Comparison of ENCODE assay signal across 18 cellular contexts in the genomic region with DNA sequence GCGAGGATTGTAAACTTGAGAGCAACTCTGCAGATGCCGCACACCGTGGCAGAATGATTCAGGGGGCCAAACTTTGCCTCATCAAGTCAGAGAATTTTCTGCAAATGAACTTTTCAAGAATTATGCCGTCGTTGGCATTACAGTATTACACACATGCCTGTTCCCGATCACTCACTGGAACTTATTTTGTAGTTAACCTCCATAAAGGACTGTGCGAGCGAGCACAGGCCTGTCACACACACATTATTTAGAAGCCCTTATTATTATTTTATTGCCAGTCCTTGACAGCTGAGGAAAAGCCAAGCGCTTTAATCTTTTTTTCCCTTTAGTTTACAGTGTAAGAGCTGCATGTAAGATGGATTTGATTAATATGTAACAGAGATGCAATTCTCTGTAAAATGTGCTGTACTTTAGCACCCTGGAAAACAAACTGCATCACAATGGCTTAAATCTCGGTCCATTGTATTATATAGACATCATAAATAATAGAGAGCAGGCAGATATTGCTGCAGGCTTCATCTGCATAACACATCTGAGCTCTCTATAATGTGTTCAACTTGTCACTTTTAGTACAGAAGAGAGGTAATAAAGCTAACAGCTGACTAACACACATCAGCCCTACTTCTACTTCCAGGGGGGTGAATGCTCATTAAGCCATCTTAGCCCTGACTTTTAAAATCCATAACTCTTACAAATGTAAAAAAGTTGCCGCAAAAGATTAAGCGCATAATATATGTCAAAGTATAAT.
"Had no signal": no experiment of that assay in that cellular context is flagged by ENCODE, and none has a peak within 500 bp of the region (broad histone marks: within the 10 kb centered on the region; RNA-seq: fewer than 3 reads in every experiment).

No MANE protein-coding gene starts in this region.

- H3K27ac Mint-ChIP-seq: activated naive CD4-positive, alpha-beta T cell treated with anti-CD3 and anti-CD28 coated beads, Interleukin-2, amount 50 U/mL, for 72 hours; activated T-helper 1 cell treated with anti-CD3 and anti-CD28 coated beads, Interleukin-12 subunit alpha, Interleukin-12 subunit beta, Interleukin-2, Interleukin-4 antibody, amounts not matched to agents 30 ng/mL and 10 ng/mL and 1 ng/mL, durations not matched to agents 14 hours and 24 hours and 36 hours; dendritic cell treated with granulocyte-macrophage colony-stimulating factor and Interleukin-4, amounts not matched to agents 40 ng/mL and 50 ng/mL, for 4 days; naive thymus-derived CD8-positive, alpha-beta T cell; stimulated activated naive CD8-positive, alpha-beta T cell treated with anti-CD3 and anti-CD28 coated beads, Interleukin-15, Interleukin-2, amounts not matched to agents 100 ng/mL and 50 ng/mL, for 24 hours; T-helper 2 cell treated with Interferon-gamma antibody and Interleukin-4, amounts not matched to agents 5 μg/mL and 100 μg/mL, for 36 hours had no signal

- ATAC-seq: activated naive CD4-positive, alpha-beta T cell treated with anti-CD3 and anti-CD28 coated beads, Interleukin-2, amount 50 U/mL, for 72 hours; effector memory CD8-positive, alpha-beta T cell; foreskin keratinocyte; naive thymus-derived CD8-positive, alpha-beta T cell had no signal

- H3K4me3 Mint-ChIP-seq: activated T-helper 1 cell treated with anti-CD3 and anti-CD28 coated beads, Interleukin-12 subunit alpha, Interleukin-12 subunit beta, Interleukin-2, Interleukin-4 antibody, amounts not matched to agents 30 ng/mL and 10 ng/mL and 1 ng/mL, durations not matched to agents 14 hours and 24 hours and 36 hours; dendritic cell treated with granulocyte-macrophage colony-stimulating factor and Interleukin-4, amounts not matched to agents 40 ng/mL and 50 ng/mL, for 4 days; effector memory CD8-positive, alpha-beta T cell; naive thymus-derived CD8-positive, alpha-beta T cell; stimulated activated naive CD8-positive, alpha-beta T cell treated with anti-CD3 and anti-CD28 coated beads, Interleukin-15, Interleukin-2, amounts not matched to agents 100 ng/mL and 50 ng/mL, for 24 hours; T-helper 2 cell treated with Interferon-gamma antibody and Interleukin-4, amounts not matched to agents 5 μg/mL and 100 μg/mL, for 36 hours had no signal

- H3K27ac ChIP-seq: adrenal gland, foreskin keratinocyte had no signal

- H3K9me3 Mint-ChIP-seq: activated T-helper 1 cell treated with anti-CD3 and anti-CD28 coated beads, Interleukin-12 subunit alpha, Interleukin-12 subunit beta, Interleukin-2, Interleukin-4 antibody, amounts not matched to agents 30 ng/mL and 10 ng/mL and 1 ng/mL, durations not matched to agents 14 hours and 24 hours and 36 hours; dendritic cell treated with granulocyte-macrophage colony-stimulating factor and Interleukin-4, amounts not matched to agents 40 ng/mL and 50 ng/mL, for 4 days; effector memory CD8-positive, alpha-beta T cell; T-helper 2 cell treated with Interferon-gamma antibody and Interleukin-4, amounts not matched to agents 5 μg/mL and 100 μg/mL, for 36 hours had no signal

- H3K4me3 ChIP-seq: adrenal gland, tibial nerve had no signal

- H3K4me1 ChIP-seq: adrenal gland, foreskin keratinocyte had no signal

- H3K27me3 Mint-ChIP-seq: dendritic cell treated with granulocyte-macrophage colony-stimulating factor and Interleukin-4, amounts not matched to agents 40 ng/mL and 50 ng/mL, for 4 days; effector memory CD8-positive, alpha-beta T cell; naive thymus-derived CD8-positive, alpha-beta T cell; stimulated activated naive CD8-positive, alpha-beta T cell treated with anti-CD3 and anti-CD28 coated beads, Interleukin-15, Interleukin-2, amounts not matched to agents 100 ng/mL and 50 ng/mL, for 24 hours had no signal

- H3K36me3 Mint-ChIP-seq: activated naive CD4-positive, alpha-beta T cell treated with anti-CD3 and anti-CD28 coated beads, Interleukin-2, amount 50 U/mL, for 72 hours; naive thymus-derived CD8-positive, alpha-beta T cell had no signal

- DNase-seq: activated CD4-positive, alpha-beta T cell treated with anti-CD3 and anti-CD28 coated beads, Interleukin-2, amount 50 U/mL, for 4 hours; activated gamma-delta T cell treated with Interleukin-2 at 50 U/mL for 16 hours; adrenal gland; effector memory CD8-positive, alpha-beta T cell; foreskin keratinocyte; glutamatergic neuron; kidney glomerular epithelial cell; mesenchymal stem cell; naive thymus-derived CD8-positive, alpha-beta T cell; nucleus accumbens had no signal

- H3K36me3 ChIP-seq: adrenal gland, tibial nerve had no signal

- H3K27me3 ChIP-seq: adrenal gland, tibial nerve had no signal

- FAIRE-seq: TTC549, urothelium cell line had no signal

- H3K9me3 ChIP-seq: adrenal gland had no signal
